In the genomic region with DNA sequence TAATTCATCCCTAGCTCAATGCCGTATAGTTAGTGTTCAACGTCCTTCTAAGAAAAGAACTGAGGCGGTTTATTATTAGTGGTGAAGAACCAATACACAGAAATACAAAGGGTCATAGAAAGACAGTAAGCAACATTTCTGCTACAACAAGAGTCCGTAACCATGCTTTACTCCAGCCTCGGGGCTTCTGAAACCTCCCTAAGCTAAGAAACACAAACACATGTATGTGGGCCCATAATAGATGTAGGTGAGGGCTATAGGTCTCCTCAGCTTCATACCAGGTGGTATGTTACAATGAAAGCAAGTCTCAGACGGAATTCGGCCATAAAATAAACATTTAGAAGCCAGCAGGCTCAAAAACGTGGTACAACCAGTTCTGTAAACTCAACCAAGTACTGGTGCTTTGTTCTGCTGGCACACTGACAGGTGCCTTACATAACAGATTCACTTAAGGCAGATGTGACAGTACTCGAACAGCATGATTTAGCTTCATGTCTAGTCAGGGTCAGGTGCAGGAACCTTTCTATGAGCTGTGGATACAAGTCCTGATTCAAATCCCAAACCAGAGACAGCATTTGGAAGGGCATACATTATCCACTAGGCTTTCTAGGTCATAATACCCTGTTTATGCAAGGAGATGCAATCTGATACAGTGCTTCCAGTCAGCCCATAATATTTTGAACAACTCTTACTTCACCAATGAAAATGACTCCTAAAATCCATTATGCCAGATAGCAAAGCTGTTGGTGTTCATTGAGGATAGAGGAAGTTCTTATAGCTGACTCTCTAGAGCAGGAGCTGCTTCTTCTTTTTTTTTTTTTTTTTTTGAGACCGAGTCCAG, we compare ENCODE assay signal across 8 cellular contexts.
DNase-seq lines count a peak whose midpoint lies in the region; ATAC-seq and TF ChIP-seq lines count a peak whose summit lies in the region.

No MANE protein-coding gene starts in this region.

- H3K4me1 ChIP-seq in lower lobe of right lung (peaks cover 27% of the 10 kb centered on the region), Caco-2 (peaks cover 7% of the 10 kb centered on the region; the same call in 1 of the 2 replicates)

- no peaks in the 10 kb centered on the region for H3K36me3 ChIP-seq in lower lobe of right lung
- H3K36me3 ChIP-seq in Caco-2 (ENCODE audit: control insufficient read depth, insufficient read depth, low read length): no peaks in the 10 kb centered on the region

- ATAC-seq in lower lobe of right lung (peak; percentile 73 to 86), GM18909 (IDR thresholded peaks at IDR 0.05; ENCODE audit: poor library complexity, unreplicated experiment) (no peak)

- peaks cover 13% of the 10 kb centered on the region for H3K4me1 Mint-ChIP-seq in Caco-2 (ENCODE audit: low read depth, unreplicated experiment)

- H3K27me3 ChIP-seq in lower lobe of right lung (ENCODE audit: low read depth): no peaks in the 10 kb centered on the region
- H3K27me3 ChIP-seq in Caco-2 (replicated peaks; ENCODE audit: control insufficient read depth, insufficient read depth, low read length): no peaks in the 10 kb centered on the region

- H3K9me3 Mint-ChIP-seq in Caco-2 (ENCODE audit: unreplicated experiment): no peaks in the 10 kb centered on the region

- DNase-seq in NCI-H2107 treated with DMSO at 0.1 percent for 48 hours (lab: John Stamatoyannopoulos, UW; ENCODE audit: unreplicated experiment): peak; percentile 56
- no peak for DNase-seq in NCI-H2107 (lab: John Stamatoyannopoulos, UW)
- no peak for DNase-seq in lower lobe of right lung
- peak; percentile 76 for DNase-seq in ureter (ENCODE audit: low spot score)
- DNase-seq in Caco-2: no peak
- DNase-seq in mesenteric fat pad (ENCODE audit: low spot score): no peak

- H3K4me3 ChIP-seq in lower lobe of right lung: no peak overlapping the region
- H3K4me3 ChIP-seq in Caco-2 (ENCODE audit: low read depth, low read length): no peak overlapping the region

- TF ChIP-seq CTCF in VCaP (conservative IDR thresholded peaks at IDR 0.05): no peak
- TF ChIP-seq CTCF in lower lobe of right lung (IDR thresholded peaks at IDR 0.05): no peak
- no peak for TF ChIP-seq CTCF in Caco-2 (IDR thresholded peaks at IDR 0.05; ENCODE audit: insufficient read depth in 1 of 2, low read depth in 1 of 2, low read length in 1 of 2, severe bottlenecking in 1 of 2, unreplicated experiment in 1 of 2)

- H3K27ac ChIP-seq in VCaP: peak overlapping the region; percentile 85
- peak overlapping the region; percentile 71 for H3K27ac ChIP-seq in lower lobe of right lung

- H3K9me3 ChIP-seq in lower lobe of right lung (no peaks in the 10 kb centered on the region), Caco-2 (no peaks in the 10 kb centered on the region)

- H3K27me3 Mint-ChIP-seq in Caco-2 (ENCODE audit: insufficient read depth, unreplicated experiment): no peaks in the 10 kb centered on the region

- POLR2A ChIA-PET in Caco-2 (lab: Charles Lee): no interaction called here

- CTCF ChIA-PET in Caco-2 (lab: Charles Lee): no interaction called here

- BruUV-seq in Caco-2 (replicated peaks; lab: Mats Ljungman, UMichigan): no TSS peak

- no peaks in the 10 kb centered on the region for H3K36me3 Mint-ChIP-seq in Caco-2 (ENCODE audit: insufficient read depth, unreplicated experiment)

- no peak overlapping the region for H3K27ac Mint-ChIP-seq in Caco-2 (ENCODE audit: unreplicated experiment)

- intact Hi-C loops in lower lobe of right lung (cut with DNase I): no loop called here
- intact Hi-C loops in Caco-2 (cut with micrococcal nuclease; ENCODE audit: unreplicated experiment): no loop called here

- H3K4me3 Mint-ChIP-seq in Caco-2 (ENCODE audit: unreplicated experiment): no peak overlapping the region

Comparison
In these comparisons a context has a peak if more than half of its experiments do, and no peak if none do; other contexts are left out.
1. DNase-seq: peak in NCI-H2107 treated with DMSO at 0.1 percent for 48 hours (single experiment) and ureter (single experiment); none in NCI-H2107 (single experiment), lower lobe of right lung (single experiment), Caco-2 (0 of 2) and mesenteric fat pad (single experiment).